10 cellular contexts compared by ENCODE assay signal in the genomic region with DNA sequence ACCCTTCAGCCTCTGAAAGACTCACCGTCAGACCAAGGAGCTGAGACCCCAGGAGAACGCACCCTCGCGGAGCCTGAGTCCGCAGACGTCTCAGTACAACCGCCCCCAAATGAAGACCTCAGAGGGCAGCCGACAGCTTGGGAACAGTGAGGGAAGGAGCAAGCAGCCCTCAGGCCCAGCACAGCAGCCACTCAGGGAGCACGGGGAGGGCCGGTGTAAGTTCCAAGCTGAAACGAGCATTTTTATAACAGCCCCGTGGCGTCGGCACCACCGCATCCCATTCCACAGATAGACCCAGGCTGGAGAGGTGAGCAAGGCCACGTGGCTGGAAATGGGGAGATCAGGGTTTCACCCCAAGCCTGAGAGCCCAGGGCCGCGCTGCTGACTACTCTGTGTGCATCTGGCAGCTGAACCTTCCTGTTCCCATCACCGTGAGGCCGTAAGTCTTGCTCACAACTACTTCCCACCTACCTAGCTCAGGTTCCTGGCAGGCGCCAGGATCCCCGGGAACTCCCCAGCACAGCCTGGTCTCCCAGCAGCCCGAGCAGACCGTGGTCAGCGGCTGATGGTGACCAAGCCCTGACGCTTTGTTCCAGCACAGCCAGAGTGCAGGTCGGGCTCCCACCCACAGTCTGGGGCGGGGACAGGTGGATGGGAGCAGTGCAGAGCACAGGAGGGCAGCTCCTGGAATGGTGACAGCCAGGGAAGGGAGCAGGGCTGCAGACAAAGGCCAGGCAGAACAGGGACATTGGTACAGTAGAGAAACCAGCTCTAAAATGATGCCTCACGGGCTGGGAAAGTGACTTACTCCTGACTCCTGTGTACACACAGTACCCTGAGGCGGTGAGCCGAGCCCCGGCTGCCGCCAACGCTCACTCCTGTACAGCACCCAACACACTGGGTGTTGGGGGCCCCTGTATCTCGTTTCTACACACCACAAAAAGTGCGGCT. TPM values are rescaled to one million over a fixed set of nuclear protein-coding genes. Genes with fewer than 3 reads are reported as not detected.
A peak's percentile ranks its signal among the peaks of the same experiment; 100 is the strongest.
DNase-seq lines count a peak whose midpoint lies in the region; ATAC-seq, FAIRE-seq and TF ChIP-seq lines count a peak whose summit lies in the region.
"Had no signal": no experiment of that assay in that cellular context is flagged by ENCODE, and none has a peak within 500 bp of the region (broad histone marks: within the 10 kb centered on the region; RNA-seq: fewer than 3 reads in every experiment).

No MANE protein-coding gene starts in this region.

- DNase-seq in A549 (ENCODE audit: low read depth in 1 of 2, low spot score in 1 of 2) (no peak), left colon (no peak)
- DNase-seq in activated naive CD8-positive, alpha-beta T cell treated with anti-CD3 and anti-CD28 coated beads, Interleukin-2, amount 10 ng/mL, durations not matched to agents 7 days and 5 days, result no peak
- no peak for DNase-seq in activated CD4-positive, alpha-beta T cell treated with anti-CD3 and anti-CD28 coated beads, Interleukin-2, amount 50 U/mL, for 1 hour
- DNase-seq: NCI-H1092 treated with DMSO at 0.1 percent for 48 hours had no signal

- H3K4me2 ChIP-seq in A549, result no peak overlapping the region

- POLR2A ChIA-PET in A549 (lab: Yijun Ruan, JAX), result no interaction called here
- POLR2A ChIA-PET in HEK293 (lab: Yijun Ruan, JAX), result interaction anchor here (0.6 kb wide), 1 partner anchor 20 kb away, joined by 5 read pairs; no protein-coding TSS in a partner anchor
- POLR2A ChIA-PET in activated naive CD8-positive, alpha-beta T cell treated with anti-CD3 and anti-CD28 coated beads, Interleukin-2, amount 10 ng/mL, durations not matched to agents 7 days and 5 days (lab: Charles Lee), result interaction anchor here (0.6 to 2.0 kb wide), 4 partner anchors 17 to 56 kb away, joined by 3 to 9 read pairs (median 4); a partner anchor contains a TSS

- 73% methylated on average over 22 of the region's 36 CpGs for WGBS in A549 (ENCODE audit: missing lambda C conversion rate)

- H3K36me3 Mint-ChIP-seq in activated naive CD8-positive, alpha-beta T cell treated with anti-CD3 and anti-CD28 coated beads, Interleukin-2, amount 10 ng/mL, durations not matched to agents 7 days and 5 days, result peaks cover 8% of the 10 kb centered on the region

- TF ChIP-seq RAD21 in A549 (conservative IDR thresholded peaks at IDR 0.05 in 1 of 2, IDR thresholded peaks at IDR 0.05 in 1 of 2), result no peak

- H3K4me1 Mint-ChIP-seq in activated naive CD8-positive, alpha-beta T cell treated with anti-CD3 and anti-CD28 coated beads, Interleukin-2, amount 10 ng/mL, durations not matched to agents 7 days and 5 days, result peaks cover 3% of the 10 kb centered on the region

- no peaks in the 10 kb centered on the region for H3K36me3 ChIP-seq in HEK293 (ENCODE audit: control insufficient read depth in 2 of 2, insufficient read depth in 1 of 2, low read length in 2 of 2)

- H3K4me3 Mint-ChIP-seq in activated naive CD8-positive, alpha-beta T cell treated with anti-CD3 and anti-CD28 coated beads, Interleukin-2, amount 10 ng/mL, durations not matched to agents 7 days and 5 days, result peak overlapping the region; percentile 62

- ATAC-seq in A549, result peak; percentile 58 to 75
- peak; percentile 65 for ATAC-seq in activated naive CD8-positive, alpha-beta T cell treated with anti-CD3 and anti-CD28 coated beads, Interleukin-2, amount 10 ng/mL, durations not matched to agents 7 days and 5 days (ENCODE audit: low read depth)
- ATAC-seq in left colon, result peak; percentile 51
- ATAC-seq in HG03097 (IDR thresholded peaks at IDR 0.05; ENCODE audit: low FRiP score, unreplicated experiment), result no peak
- no peak for ATAC-seq in HG03460 (IDR thresholded peaks at IDR 0.05; ENCODE audit: unreplicated experiment)
- ATAC-seq in HG03342 (IDR thresholded peaks at IDR 0.05; ENCODE audit: unreplicated experiment), result no peak

- H3K27ac Mint-ChIP-seq in activated naive CD8-positive, alpha-beta T cell treated with anti-CD3 and anti-CD28 coated beads, Interleukin-2, amount 10 ng/mL, durations not matched to agents 7 days and 5 days, result no peak overlapping the region

- no peak for FAIRE-seq in A549 (lab: Jason Lieb, UNC)
- FAIRE-seq: GM12891 had no signal

- H3K27ac ChIP-seq in A549 (no peak overlapping the region), HEK293 (ENCODE audit: extremely low read depth, low read depth, low read length) (no peak overlapping the region)

- CTCF ChIA-PET in A549 (lab: Yijun Ruan, JAX), result interaction anchor here (0.6 to 1.6 kb wide), 4 partner anchors 9 to 453 kb away, joined by 3 to 7 read pairs (median 4); no protein-coding TSS in a partner anchor
- CTCF ChIA-PET in HEK293 (lab: Yijun Ruan, JAX), result interaction anchor here (0.5 to 0.9 kb wide), 2 partner anchors 17 to 30 kb away, joined by 3 read pairs; no protein-coding TSS in a partner anchor

- intact Hi-C loops in left colon (cut with DNase I, micrococcal nuclease), result no loop called here

- TF ChIP-seq CTCF in A549 (IDR thresholded peaks at IDR 0.05), result no peak
- TF ChIP-seq CTCF in HEK293 (tag by site-specific recombination; IDR thresholded peaks at IDR 0.05), result no peak

- H3K4me3 ChIP-seq in A549, result no peak overlapping the region
- no peak overlapping the region for H3K4me3 ChIP-seq in HEK293 (ENCODE audit: low read depth, low read length)

- H3K9me3 ChIP-seq in A549, result peaks cover 9% of the 10 kb centered on the region; the same call in 1 of the 3 replicates
- no peaks in the 10 kb centered on the region for H3K9me3 ChIP-seq in HEK293 (ENCODE audit: control insufficient read depth, insufficient read depth, low read depth, low read length)

- H3K4me1 ChIP-seq in A549 (no peaks in the 10 kb centered on the region), HEK293 (ENCODE audit: control insufficient read depth, insufficient read depth, low read length) (no peaks in the 10 kb centered on the region)

- TF ChIP-seq POLR2A in A549 (IDR thresholded peaks at IDR 0.05; ENCODE audit: low read length), result no peak

- no peak for TF ChIP-seq EP300 in A549 (IDR thresholded peaks at IDR 0.05)

- H3K9me3 Mint-ChIP-seq in activated naive CD8-positive, alpha-beta T cell treated with anti-CD3 and anti-CD28 coated beads, Interleukin-2, amount 10 ng/mL, durations not matched to agents 7 days and 5 days, result peaks cover 4% of the 10 kb centered on the region

- H3K27me3 Mint-ChIP-seq in activated naive CD8-positive, alpha-beta T cell treated with anti-CD3 and anti-CD28 coated beads, Interleukin-2, amount 10 ng/mL, durations not matched to agents 7 days and 5 days, result peaks cover 35% of the 10 kb centered on the region

TF ChIP-seq in A549, 52 proteins besides CTCF, POLR2A, EP300 and RAD21:
- no peak for TF ChIP-seq NPAS2 (CRISPR knock-in tag; IDR thresholded peaks at IDR 0.05; ENCODE audit: borderline replicate concordance)
- no peak for TF ChIP-seq HDAC2 (IDR thresholded peaks at IDR 0.05)
- TF ChIP-seq, protein P1, sequence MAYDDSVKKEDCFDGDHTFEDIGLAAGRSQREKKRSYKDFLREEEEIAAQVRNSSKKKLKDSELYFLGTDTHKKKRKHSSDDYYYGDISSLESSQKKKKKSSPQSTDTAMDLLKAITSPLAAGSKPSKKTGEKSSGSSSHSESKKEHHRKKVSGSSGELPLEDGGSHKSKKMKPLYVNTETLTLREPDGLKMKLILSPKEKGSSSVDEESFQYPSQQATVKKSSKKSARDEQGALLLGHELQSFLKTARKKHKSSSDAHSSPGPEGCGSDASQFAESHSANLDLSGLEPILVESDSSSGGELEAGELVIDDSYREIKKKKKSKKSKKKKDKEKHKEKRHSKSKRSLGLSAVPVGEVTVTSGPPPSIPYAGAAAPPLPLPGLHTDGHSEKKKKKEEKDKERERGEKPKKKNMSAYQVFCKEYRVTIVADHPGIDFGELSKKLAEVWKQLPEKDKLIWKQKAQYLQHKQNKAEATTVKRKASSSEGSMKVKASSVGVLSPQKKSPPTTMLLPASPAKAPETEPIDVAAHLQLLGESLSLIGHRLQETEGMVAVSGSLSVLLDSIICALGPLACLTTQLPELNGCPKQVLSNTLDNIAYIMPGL (CRISPR knock-in tag; IDR thresholded peaks at IDR 0.05; ENCODE audit: borderline replicate concordance), result no peak
TF ChIP-seq in A549: peak in this region for 0.

TF ChIP-seq in HEK293, 187 proteins besides CTCF, POLR2A, EP300 and RAD21:
- TF ChIP-seq ZNF600 (tag by site-specific recombination; IDR thresholded peaks at IDR 0.05) (peak; percentile 65), GLIS1 (tag by site-specific recombination; IDR thresholded peaks at IDR 0.05) (no peak), PRDM1 (tag by site-specific recombination; IDR thresholded peaks at IDR 0.05) (peak; percentile 17; the same call in 1 of the 2 replicates), ZNF394 (tag by site-specific recombination; IDR thresholded peaks at IDR 0.05; ENCODE audit: borderline replicate concordance) (no peak)

RNA-seq across cellular contexts. Expression of a gene that starts 6.1 kb away (rescaled TPM):
- 15.5 and 19.1 TPM in 2 replicates for polyA plus RNA-seq in A549 (2011; rRNA removed)
- polyA plus RNA-seq in A549 (2012; cell fraction: cytosol; rRNA removed), result 9.9 and 10.7 TPM in 2 replicates
- polyA plus RNA-seq in A549 (2012; cell fraction: nucleus; rRNA removed), result 28.0 and 34.9 TPM in 2 replicates
- 17.7 to 19.0 TPM (median 18.8 TPM) in 3 replicates for polyA plus RNA-seq in A549 (2017; fragmentation: RNase III; extraction: RNeasy Plus Mini Kit Qiagen cat#74134 plus additional on column Dnase treatment)
- polyA minus RNA-seq in A549 (2011; rRNA and poly(A)+ RNA removed), result 22.2 and 24.6 TPM in 2 replicates
- 10 to 100 TPM; 27.2 to 29.8 TPM for total RNA-seq in activated naive CD8-positive, alpha-beta T cell treated with anti-CD3 and anti-CD28 coated beads, Interleukin-2, amount 10 ng/mL, durations not matched to agents 7 days and 5 days
- total RNA-seq in left colon, result 10 to 100 TPM; 13.3 to 16.1 TPM

RNA-seq across cellular contexts. Expression of a gene that starts 50.4 kb away (rescaled TPM):
- polyA plus RNA-seq in A549 (2011; rRNA removed), result 33.2 and 39.3 TPM in 2 replicates
- 22.4 TPM in 2 replicates for polyA plus RNA-seq in A549 (2012; cell fraction: cytosol; rRNA removed)
- polyA plus RNA-seq in A549 (2012; cell fraction: nucleus; rRNA removed), result 17.6 and 24.0 TPM in 2 replicates
- polyA plus RNA-seq in A549 (2017; fragmentation: RNase III; extraction: RNeasy Plus Mini Kit Qiagen cat#74134 plus additional on column Dnase treatment), result 40.3 to 42.9 TPM (median 42.3 TPM) in 3 replicates
- 50.3 and 61.3 TPM in 2 replicates for polyA minus RNA-seq in A549 (2011; rRNA and poly(A)+ RNA removed)
- total RNA-seq in activated naive CD8-positive, alpha-beta T cell treated with anti-CD3 and anti-CD28 coated beads, Interleukin-2, amount 10 ng/mL, durations not matched to agents 7 days and 5 days, result 10 to 100 TPM; 73.2 to 73.6 TPM
- 10 to 100 TPM; 48.9 to 49.9 TPM for total RNA-seq in left colon

Comparison
In these comparisons a context has a peak if more than half of its experiments do, and no peak if none do; other contexts are left out.
1. ATAC-seq: peak in A549 (2 of 2), activated naive CD8-positive, alpha-beta T cell treated with anti-CD3 and anti-CD28 coated beads, Interleukin-2, amount 10 ng/mL, durations not matched to agents 7 days and 5 days (single experiment) and left colon (single experiment); none in HG03097 (single experiment), HG03460 (single experiment) and HG03342 (single experiment).